Comparison of ENCODE assay signal across 14 cellular contexts in the genomic region with DNA sequence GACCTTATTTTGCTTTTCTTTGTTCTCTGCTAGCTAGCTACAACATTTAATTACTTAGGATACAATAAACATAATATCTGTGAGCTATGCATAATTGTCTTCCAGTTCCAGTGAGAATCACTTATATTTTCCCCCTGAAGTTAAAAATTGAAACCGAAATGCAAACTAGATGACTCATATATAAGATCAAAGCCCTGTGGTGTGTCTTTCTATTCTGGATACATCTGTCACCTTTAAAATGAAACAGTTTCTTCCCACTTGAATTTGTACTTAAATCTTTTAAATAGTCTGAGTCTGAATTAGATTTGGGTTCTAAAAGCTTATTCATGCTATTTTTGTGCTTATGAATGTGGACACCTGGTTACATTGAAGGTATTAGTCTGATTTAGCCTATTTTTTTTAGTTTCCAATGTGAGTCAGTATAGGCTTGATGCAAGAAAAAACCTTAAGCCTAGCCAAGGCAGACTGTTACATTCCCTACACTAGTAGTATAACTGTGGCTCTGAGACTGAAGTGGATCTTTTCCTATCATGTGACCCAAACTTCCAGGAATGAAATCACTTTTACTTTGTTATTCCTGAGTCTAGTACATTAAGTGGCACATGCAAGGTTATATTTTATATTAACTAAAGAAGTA.
DNase-seq lines count a peak whose midpoint lies in the region; ATAC-seq and TF ChIP-seq lines count a peak whose summit lies in the region.
"Had no signal": no experiment of that assay in that cellular context is flagged by ENCODE, and none has a peak within 500 bp of the region (broad histone marks: within the 10 kb centered on the region; RNA-seq: fewer than 3 reads in every experiment).

No MANE protein-coding gene starts in this region.

- no peak overlapping the region for H3K27ac Mint-ChIP-seq in activated T-cell treated with anti-CD3 and anti-CD28 coated beads, Interleukin-2, amount 50 U/mL, for 72 hours
- H3K27ac Mint-ChIP-seq: dendritic cell treated with granulocyte-macrophage colony-stimulating factor and Interleukin-4, amounts not matched to agents 40 ng/mL and 50 ng/mL, for 4 days; HFFc6; stimulated activated memory B cell treated with anti-CD40 and anti-IgM and Interleukin-4, amounts not matched to agents 10 μg/mL and 1 μg/mL and 100 μg/mL, for 72 hours had no signal

- H3K4me1 ChIP-seq in MM.1S (ENCODE audit: low read length), result peaks cover 20% of the 10 kb centered on the region
- H3K4me1 ChIP-seq in OCI-LY7 (ENCODE audit: insufficient read depth, low read length, poor library complexity, severe bottlenecking), result no peaks in the 10 kb centered on the region

- H3K9me2 ChIP-seq in MM.1S (replicated peaks; ENCODE audit: insufficient read depth, low read length) (no peaks in the 10 kb centered on the region), OCI-LY7 (ENCODE audit: insufficient read depth, low read length) (no peaks in the 10 kb centered on the region)

- no peak overlapping the region for H3K9ac ChIP-seq in MM.1S (ENCODE audit: low read length)

- H4K20me1 ChIP-seq in MM.1S (ENCODE audit: insufficient read depth, low read length) (no peaks in the 10 kb centered on the region), OCI-LY7 (ENCODE audit: insufficient read depth, low read length) (no peaks in the 10 kb centered on the region)

- BruUV-seq in OCI-LY7 (replicated peaks; lab: Mats Ljungman, UMichigan), result no TSS peak

- POLR2A ChIA-PET in OCI-LY7 (lab: Charles Lee), result no interaction called here

- TF ChIP-seq CTCF in MM.1S (IDR thresholded peaks at IDR 0.05; ENCODE audit: low read length), result no peak
- no peak for TF ChIP-seq CTCF in OCI-LY7 (conservative IDR thresholded peaks at IDR 0.05; ENCODE audit: low read length)

- DNase-seq in activated T-cell treated with anti-CD3 and anti-CD28 coated beads, Interleukin-2, amount 50 U/mL, for 72 hours, result no peak
- no peak for DNase-seq in activated T-cell treated with anti-CD3 and anti-CD28 coated beads, Interleukin-2, amount 50 U/mL, for 48 hours
- peak; percentile 84 for DNase-seq in MM.1S
- DNase-seq in sciatic nerve (ENCODE audit: low spot score), result no peak
- no peak for DNase-seq in OCI-LY7 (ENCODE audit: low spot score)
- DNase-seq in RKO (ENCODE audit: low spot score), result no peak
- DNase-seq: HFFc6; NCI-H82; stimulated activated CD4-positive, alpha-beta T cell treated with anti-CD3 and anti-CD28 coated beads, Interleukin-12 subunit alpha, Interleukin-12 subunit beta, amount 100 ng/mL, for 4 hours; T1000 had no signal

- H3F3A ChIP-seq in MM.1S (ENCODE audit: insufficient read depth, low read length), result peaks cover 7% of the 10 kb centered on the region

- no peaks in the 10 kb centered on the region for H3K27me3 ChIP-seq in MM.1S (replicated peaks; ENCODE audit: insufficient read depth, low read length)

- peak overlapping the region in 1 of 2 donors; percentile 26 for H3K4me3 Mint-ChIP-seq in activated T-cell treated with anti-CD3 and anti-CD28 coated beads, Interleukin-2, amount 50 U/mL, for 72 hours
- H3K4me3 Mint-ChIP-seq: dendritic cell treated with granulocyte-macrophage colony-stimulating factor and Interleukin-4, amounts not matched to agents 40 ng/mL and 50 ng/mL, for 4 days; HFFc6; stimulated activated memory B cell treated with anti-CD40 and anti-IgM and Interleukin-4, amounts not matched to agents 10 μg/mL and 1 μg/mL and 100 μg/mL, for 72 hours had no signal

- H3K27ac ChIP-seq in MM.1S (ENCODE audit: low read length) (peak overlapping the region; percentile 46; the same call in 1 of the 2 replicates), OCI-LY7 (ENCODE audit: low read depth, low read length, poor library complexity, severe bottlenecking) (no peak overlapping the region)

- H3K9me3 Mint-ChIP-seq in activated T-cell treated with anti-CD3 and anti-CD28 coated beads, Interleukin-2, amount 50 U/mL, for 72 hours, result peaks cover 0 to 7% of the 10 kb centered on the region in 2 donors
- H3K9me3 Mint-ChIP-seq: dendritic cell treated with granulocyte-macrophage colony-stimulating factor and Interleukin-4, amounts not matched to agents 40 ng/mL and 50 ng/mL, for 4 days; HFFc6; stimulated activated memory B cell treated with anti-CD40 and anti-IgM and Interleukin-4, amounts not matched to agents 10 μg/mL and 1 μg/mL and 100 μg/mL, for 72 hours had no signal

- intact Hi-C loops in sciatic nerve (cut with DNase I), result no loop called here
- intact Hi-C loops in OCI-LY7 (cut with micrococcal nuclease; ENCODE audit: unreplicated experiment), result no loop called here

- H2AFZ ChIP-seq in MM.1S (ENCODE audit: low read length) (no peak overlapping the region), OCI-LY7 (ENCODE audit: low read length) (no peak overlapping the region)

- H3K4me2 ChIP-seq in MM.1S (ENCODE audit: low read depth, low read length) (peak overlapping the region; percentile 44), OCI-LY7 (ENCODE audit: low read length) (no peak overlapping the region)

- H3K9me3 ChIP-seq in MM.1S (replicated peaks; ENCODE audit: insufficient read depth, low read length) (no peaks in the 10 kb centered on the region), OCI-LY7 (ENCODE audit: low read length) (no peaks in the 10 kb centered on the region)

- H3K4me1 Mint-ChIP-seq in activated T-cell treated with anti-CD3 and anti-CD28 coated beads, Interleukin-2, amount 50 U/mL, for 72 hours (ENCODE audit: low read depth), result peaks cover 12% of the 10 kb centered on the region
- H3K4me1 Mint-ChIP-seq: stimulated activated memory B cell treated with anti-CD40 and anti-IgM and Interleukin-4, amounts not matched to agents 10 μg/mL and 1 μg/mL and 100 μg/mL, for 72 hours had no signal

- H3K36me3 Mint-ChIP-seq in activated T-cell treated with anti-CD3 and anti-CD28 coated beads, Interleukin-2, amount 50 U/mL, for 72 hours (ENCODE audit: insufficient read depth in 2 of 2), result no peaks in the 10 kb centered on the region
- H3K36me3 Mint-ChIP-seq: stimulated activated memory B cell treated with anti-CD40 and anti-IgM and Interleukin-4, amounts not matched to agents 10 μg/mL and 1 μg/mL and 100 μg/mL, for 72 hours had no signal

- H3K4me3 ChIP-seq in MM.1S (ENCODE audit: low read length) (peak overlapping the region; percentile 1; the same call in 1 of the 2 replicates), OCI-LY7 (ENCODE audit: low read depth, low read length, poor library complexity, severe bottlenecking) (no peak overlapping the region)

- peaks cover 16% of the 10 kb centered on the region for H3K27me3 Mint-ChIP-seq in activated T-cell treated with anti-CD3 and anti-CD28 coated beads, Interleukin-2, amount 50 U/mL, for 72 hours (ENCODE audit: low read depth)
- H3K27me3 Mint-ChIP-seq: dendritic cell treated with granulocyte-macrophage colony-stimulating factor and Interleukin-4, amounts not matched to agents 40 ng/mL and 50 ng/mL, for 4 days; stimulated activated memory B cell treated with anti-CD40 and anti-IgM and Interleukin-4, amounts not matched to agents 10 μg/mL and 1 μg/mL and 100 μg/mL, for 72 hours had no signal

- H3K79me2 ChIP-seq in MM.1S (ENCODE audit: low read length) (no peaks in the 10 kb centered on the region), OCI-LY7 (ENCODE audit: insufficient read depth, low read depth, low read length) (no peaks in the 10 kb centered on the region)

- ATAC-seq in activated T-cell treated with anti-CD3 and anti-CD28 coated beads, Interleukin-2, amount 50 U/mL, for 72 hours (replicated peaks in 1 of 2), result peak; percentile 60 to 66
- peak; percentile 59 for ATAC-seq in HG02678 (IDR thresholded peaks at IDR 0.05; ENCODE audit: unreplicated experiment)
- no peak for ATAC-seq in sciatic nerve
- no peak for ATAC-seq in HG02588 (IDR thresholded peaks at IDR 0.05; ENCODE audit: unreplicated experiment)
- ATAC-seq: stimulated activated memory B cell treated with anti-CD40 and anti-IgM and Interleukin-4, amounts not matched to agents 10 μg/mL and 1 μg/mL and 100 μg/mL, for 72 hours had no signal

- CTCF ChIA-PET in OCI-LY7 (lab: Charles Lee; ENCODE audit: unreplicated experiment), result no interaction called here

- H3K36me3 ChIP-seq in MM.1S (replicated peaks; ENCODE audit: insufficient read depth, low read length), result no peaks in the 10 kb centered on the region
- H3K36me3 ChIP-seq in OCI-LY7 (ENCODE audit: insufficient read depth, low read length), result no peaks in the 10 kb centered on the region

Comparison
In these comparisons a context has a peak if more than half of its experiments do, and no peak if none do; other contexts are left out.
1. ATAC-seq: peak in activated T-cell treated with anti-CD3 and anti-CD28 coated beads, Interleukin-2, amount 50 U/mL, for 72 hours (2 of 2) and HG02678 (single experiment); none in sciatic nerve (single experiment) and HG02588 (single experiment).